ENCODE assay signal across 23 cellular contexts in genomic region chr13:92232880-92233279, GRCh38.
DNase-seq lines count a peak whose midpoint lies in the region; ATAC-seq, FAIRE-seq and TF ChIP-seq lines count a peak whose summit lies in the region.
"Had no signal": no experiment of that assay in that cellular context is flagged by ENCODE, and none has a peak within 500 bp of the region (broad histone marks: within the 10 kb centered on the region; RNA-seq: fewer than 3 reads in every experiment).

No MANE protein-coding gene starts in this region.

- intact Hi-C loops in left colon (cut with DNase I, micrococcal nuclease), result no loop called here

- no peaks in the 10 kb centered on the region for H3K36me3 ChIP-seq in HEK293 (ENCODE audit: control insufficient read depth in 2 of 2, insufficient read depth in 1 of 2, low read length in 2 of 2)
- no peaks in the 10 kb centered on the region for H3K36me3 ChIP-seq in small intestine (ENCODE audit: control insufficient read depth in 2 of 2, insufficient read depth in 2 of 2, low read length in 2 of 2)
- H3K36me3 ChIP-seq: BE2C, BLaER1 had no signal

- peak; percentile 96 for ATAC-seq in left colon

- H3K4me3 ChIP-seq in HEK293 (ENCODE audit: low read depth, low read length) (no peak overlapping the region), small intestine (ENCODE audit: low read depth in 1 of 2, low read length in 2 of 2) (no peak overlapping the region)
- H3K4me3 ChIP-seq: BLaER1 had no signal

- TF ChIP-seq CTCF in HEK293 (tag by site-specific recombination; IDR thresholded peaks at IDR 0.05), result no peak

- no peak overlapping the region for H3K27ac ChIP-seq in HEK293 (ENCODE audit: extremely low read depth, low read depth, low read length)
- no peak overlapping the region for H3K27ac ChIP-seq in small intestine (ENCODE audit: low read depth in 1 of 2, low read length in 1 of 2)
- H3K27ac ChIP-seq: BLaER1 had no signal

- POLR2A ChIA-PET in HEK293 (lab: Yijun Ruan, JAX), result no interaction called here

- no peak for FAIRE-seq in small intestine (lab: Jason Lieb, UNC)
- FAIRE-seq: A204.1, D721Med, G401.6, GM12891, GM19239 had no signal

- DNase-seq in left colon (no peak), small intestine (peak; percentile 41), NCI-H345 treated with DMSO at 0.1 percent for 48 hours (lab: John Stamatoyannopoulos, UW; ENCODE audit: unreplicated experiment) (no peak), NCI-H1436 (lab: John Stamatoyannopoulos, UW) (no peak)
- DNase-seq in activated effector memory CD4-positive, alpha-beta T cell treated with anti-CD3 and anti-CD28 coated beads, Interleukin-2, amount 50 U/mL, for 16 hours, result no peak
- DNase-seq: 8988T; ACHN; BE2C; C1 segment of cervical spinal cord; Calu3; CD4-positive, alpha-beta memory T cell; CD4-positive, CD25-positive, alpha-beta regulatory T cell; CD8-positive, alpha-beta memory T cell; COR-L47; DMS79 treated with DMSO at 0.1 percent for 48 hours; GF-D8 had no signal

- H3K9me3 ChIP-seq in HEK293 (ENCODE audit: control insufficient read depth, insufficient read depth, low read depth, low read length) (no peaks in the 10 kb centered on the region), small intestine (ENCODE audit: control insufficient read depth, low read depth) (no peaks in the 10 kb centered on the region)
- H3K9me3 ChIP-seq: BE2C, BLaER1 had no signal

- 11 to 54% (median 35%) methylated on average over 4 of the region's 4 CpGs for WGBS in small intestine, 3 donors

- CTCF ChIA-PET in HEK293 (lab: Yijun Ruan, JAX), result no interaction called here

- no peaks in the 10 kb centered on the region for H3K4me1 ChIP-seq in HEK293 (ENCODE audit: control insufficient read depth, insufficient read depth, low read length)
- H3K4me1 ChIP-seq in small intestine (ENCODE audit: control insufficient read depth in 2 of 2, insufficient read depth in 1 of 2, low read depth in 1 of 2, low read length in 1 of 2), result no peaks in the 10 kb centered on the region
- H3K4me1 ChIP-seq: BE2C, BLaER1 had no signal

- H3K27me3 ChIP-seq in small intestine (ENCODE audit: control insufficient read depth in 2 of 2, insufficient read depth in 2 of 2, low read length in 2 of 2), result no peaks in the 10 kb centered on the region
- H3K27me3 ChIP-seq: BE2C, BLaER1 had no signal

TF ChIP-seq in HEK293, 187 proteins besides CTCF, POLR2A, EP300 and RAD21:
- TF ChIP-seq TCF7L2 (IDR thresholded peaks at IDR 0.05; ENCODE audit: borderline replicate concordance, low read depth, low read length), result peak; percentile 67; the same call in 1 of the 2 replicates
- no peak for TF ChIP-seq ZNF561 (tag by site-specific recombination; IDR thresholded peaks at IDR 0.05; ENCODE audit: borderline replicate concordance)
TF ChIP-seq in HEK293: peak in this region for 1.
